23 cellular contexts compared by ENCODE assay signal in genomic region chr10:129936266-129936922, GRCh38.
"Had no signal": no experiment of that assay in that cellular context is flagged by ENCODE, and none has a peak within 500 bp of the region (broad histone marks: within the 10 kb centered on the region; RNA-seq: fewer than 3 reads in every experiment).

No MANE protein-coding gene starts in this region.

- H3K27ac ChIP-seq: adrenal gland, coronary artery, esophagus squamous epithelium, gastroesophageal sphincter, heart right ventricle, ovary, psoas muscle, skin epidermis, thoracic aorta, WERI-Rb-1 had no signal

- H3K4me1 ChIP-seq: adrenal gland, esophagus squamous epithelium, gastroesophageal sphincter had no signal

- H3K27me3 ChIP-seq: adrenal gland, heart right ventricle, ovary had no signal

- H3K36me3 ChIP-seq: adrenal gland, esophagus squamous epithelium, gastroesophageal sphincter, ovary, thoracic aorta, WERI-Rb-1 had no signal

- H3K9me3 ChIP-seq: adrenal gland, esophagus squamous epithelium, gastroesophageal sphincter, heart right ventricle, ovary, psoas muscle, thoracic aorta had no signal

- H3K4me3 ChIP-seq: adrenal gland, coronary artery, esophagus squamous epithelium, gastroesophageal sphincter, heart right ventricle, lung, ovary, psoas muscle, skin epidermis, thoracic aorta had no signal

- DNase-seq: activated CD4-positive, alpha-beta T cell treated with anti-CD3 and anti-CD28 coated beads, Interleukin-2, amount 10 ng/mL, durations not matched to agents 7 days and 5 days; activated CD4-positive, CD25-positive, alpha-beta regulatory T cell treated with anti-CD3 and anti-CD28 coated beads, Interleukin-2, amount 50 U/mL, for 72 hours; activated CD8-positive, alpha-beta memory T cell treated with anti-CD3 and anti-CD28 coated beads, Interleukin-2, amount 10 ng/mL, durations not matched to agents 7 days and 5 days; activated CD8-positive, alpha-beta T cell treated with anti-CD3 and anti-CD28 coated beads for 36 hours; activated gamma-delta T cell treated with Interleukin-2 at 50 U/mL for 16 hours; activated T-cell treated with anti-CD3 and anti-CD28 coated beads for 4 hours; adrenal gland; esophagus squamous epithelium; heart right ventricle; islet precursor cell; left colon; midbrain; natural killer cell; stimulated activated CD4-positive, alpha-beta T cell treated with anti-CD3 and anti-CD28 coated beads, Interleukin-2, amount 100 ng/mL, for 24 hours; T-cell; WERI-Rb-1 had no signal
